ENCODE assay signal across 8 cellular contexts in the genomic region with DNA sequence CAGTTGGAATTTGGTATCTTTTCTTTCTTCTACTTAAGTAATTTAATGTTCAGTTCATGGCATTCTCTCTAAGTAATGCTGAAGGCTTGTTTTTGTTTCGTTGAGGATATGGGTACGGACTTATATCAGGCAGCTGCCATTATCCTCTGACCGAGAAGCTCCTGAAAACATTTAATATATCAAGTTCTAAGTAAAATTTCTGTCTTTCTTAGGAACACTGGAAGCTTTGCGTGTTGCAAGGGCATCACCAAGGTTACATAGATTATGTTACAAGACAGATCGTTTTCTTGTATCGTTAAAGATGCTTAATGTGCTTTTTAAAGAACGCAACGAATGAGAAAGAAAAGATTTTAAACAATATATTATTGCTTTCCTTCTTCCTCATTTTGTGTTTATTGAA. TPM values are rescaled to one million over a fixed set of nuclear protein-coding genes. Genes with fewer than 3 reads are reported as not detected.
DNase-seq lines count a peak whose midpoint lies in the region; ATAC-seq, FAIRE-seq and TF ChIP-seq lines count a peak whose summit lies in the region.

No MANE protein-coding gene starts in this region.

- H3K4me1 ChIP-seq in sigmoid colon: peaks cover 0 to 32% (median 25%) of the 10 kb centered on the region in 4 donors

- intact Hi-C loops in sigmoid colon (cut with DNase I): loop anchor here (2.0 to 5.0 kb wide), 5 partner anchors 39 to 404 kb away; no protein-coding TSS in a partner anchor

- H3K27ac ChIP-seq in sigmoid colon: peak overlapping the region; percentile 92 to 98 (median 94)

- peak; percentile 54 for FAIRE-seq in GM12891 (lab: Jason Lieb, UNC)

- H3K9me3 ChIP-seq in sigmoid colon: no peaks in the 10 kb centered on the region

- TF ChIP-seq POLR2A in GM12891 (IDR thresholded peaks at IDR 0.05; ENCODE audit: low read depth, low read length) (no peak), sigmoid colon (IDR thresholded peaks at IDR 0.05) (no peak)

- no peaks in the 10 kb centered on the region for H3K36me3 ChIP-seq in sigmoid colon

- DNase-seq in GM12891 (ENCODE audit: insufficient read length, low spot score) (no peak), OCI-M1 (lab: John Stamatoyannopoulos, UW) (peak; percentile 76), epithelial cell of proximal tubule (ENCODE audit: low read depth) (no peak), sigmoid colon (no peak), NCI-H2196 treated with DMSO at 0.1 percent for 48 hours (lab: John Stamatoyannopoulos, UW; ENCODE audit: unreplicated experiment) (no peak), NCI-H69 (lab: John Stamatoyannopoulos, UW) (no peak)
- DNase-seq in activated CD8-positive, alpha-beta memory T cell treated with anti-CD3 and anti-CD28 coated beads, Interleukin-2, amount 50 U/mL, for 4 hours: no peak

- 28 to 37% methylated on average over 8 of the region's 8 CpGs for WGBS in sigmoid colon, 2 donors

- H3K27me3 ChIP-seq in sigmoid colon: no peaks in the 10 kb centered on the region

- H3K4me3 ChIP-seq in epithelial cell of proximal tubule (ENCODE audit: low read depth, low read length): peak overlapping the region; percentile 65
- peak overlapping the region in 3 of 4 donors; percentile 83 to 94 (median 91) for H3K4me3 ChIP-seq in sigmoid colon

- TF ChIP-seq EP300 in sigmoid colon (IDR thresholded peaks at IDR 0.05): no peak

- TF ChIP-seq CTCF in epithelial cell of proximal tubule (conservative IDR thresholded peaks at IDR 0.05; ENCODE audit: low read depth, low read length) (no peak), sigmoid colon (IDR thresholded peaks at IDR 0.05) (no peak)

- ATAC-seq in GM21423 (IDR thresholded peaks at IDR 0.05; ENCODE audit: unreplicated experiment): no peak

TF ChIP-seq in GM12891, 5 proteins besides CTCF, POLR2A, EP300 and RAD21:
- TF ChIP-seq PAX5 (IDR thresholded peaks at IDR 0.05; ENCODE audit: insufficient read depth, low read length, severe bottlenecking) (no peak), SPI1 (IDR thresholded peaks at IDR 0.05; ENCODE audit: low read depth, low read length) (no peak), POU2F2 (IDR thresholded peaks at IDR 0.05; ENCODE audit: low read depth, low read length) (no peak), POLR2AphosphoS5 (IDR thresholded peaks at IDR 0.05; ENCODE audit: low read depth, low read length) (no peak), TAF1 (IDR thresholded peaks at IDR 0.05; ENCODE audit: low read depth, low read length) (no peak)

RNA-seq across cellular contexts. Expression of a gene that starts 1.0 kb away (rescaled TPM):
- polyA plus RNA-seq in GM12891 (2012; ENCODE audit: low read depth, missing spikeins): 18.6 TPM
- total RNA-seq in epithelial cell of proximal tubule (52.1 and 71.2 TPM in 2 replicates), sigmoid colon (10 to 100 TPM; 32.6 to 38.5 (median 37.8) TPM)
- 10 to 100 TPM in 1 of 3 donors, 1 to 10 TPM in 2; 8.4 to 43.8 (median 9.5) TPM for polyA plus RNA-seq in sigmoid colon
